ENCODE assay signal across 15 cellular contexts in the genomic region with DNA sequence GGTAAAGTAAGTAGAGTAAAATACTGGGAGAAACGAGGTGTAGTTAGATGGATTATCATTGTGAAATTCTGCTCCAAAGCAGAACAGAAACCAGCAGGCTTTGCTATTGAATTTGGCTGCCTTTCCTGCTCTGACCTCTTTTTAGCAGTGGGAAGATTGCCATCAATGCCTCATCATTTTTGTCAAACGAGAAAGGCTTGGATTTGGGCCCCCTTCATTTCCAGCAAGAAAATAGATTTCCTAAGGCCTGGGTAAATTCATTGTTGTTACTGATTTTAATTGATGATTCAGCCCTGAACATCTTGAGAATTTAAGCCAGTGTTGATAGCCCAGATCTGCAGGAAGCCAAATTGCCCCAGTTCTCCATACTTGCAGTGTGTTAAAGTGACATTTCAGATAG. TPM values are rescaled to one million over a fixed set of nuclear protein-coding genes. Genes with fewer than 3 reads are reported as not detected.
DNase-seq lines count a peak whose midpoint lies in the region; ATAC-seq lines count a peak whose summit lies in the region.
"Had no signal": no experiment of that assay in that cellular context is flagged by ENCODE, and none has a peak within 500 bp of the region (broad histone marks: within the 10 kb centered on the region; RNA-seq: fewer than 3 reads in every experiment).

No MANE protein-coding gene starts in this region.

- peak; percentile 84 for ATAC-seq in left lobe of liver
- no peak for ATAC-seq in HG03469 (IDR thresholded peaks at IDR 0.05; ENCODE audit: unreplicated experiment)
- ATAC-seq: activated naive CD8-positive, alpha-beta T cell treated with anti-CD3 and anti-CD28 coated beads, Interleukin-2, amount 50 U/mL, for 24 hours; stimulated activated naive CD8-positive, alpha-beta T cell treated with anti-CD3 and anti-CD28 coated beads, Interleukin-15, amount 100 ng/mL, for 72 hours had no signal

- peak; percentile 66 for DNase-seq in AG08395 (ENCODE audit: low spot score)
- DNase-seq in GM04504 (ENCODE audit: low read depth), result peak; percentile 78
- peak; percentile 23 for DNase-seq in astrocyte of the hippocampus (ENCODE audit: low read depth, low spot score)
- no peak for DNase-seq in left lobe of liver (ENCODE audit: low spot score)
- no peak for DNase-seq in activated T-cell treated with anti-CD3 and anti-CD28 coated beads, Interleukin-2, amount 50 U/mL, for 48 hours
- no peak for DNase-seq in stimulated activated CD4-positive, alpha-beta T cell treated with anti-CD3 and anti-CD28 coated beads, Interleukin-2, amount 100 ng/mL, for 24 hours
- DNase-seq in activated CD8-positive, alpha-beta memory T cell treated with anti-CD3 and anti-CD28 coated beads for 24 hours, result no peak
- DNase-seq: activated CD4-positive, alpha-beta T cell treated with anti-CD3 and anti-CD28 coated beads for 4 hours; activated naive CD8-positive, alpha-beta T cell treated with anti-CD3 and anti-CD28 coated beads, Interleukin-2, amount 50 U/mL, for 24 hours; activated T-cell treated with anti-CD3 and anti-CD28 coated beads, Interleukin-2, amount 50 U/mL, for 24 hours; esophagus squamous epithelium; NCI-H2029; stimulated activated naive CD8-positive, alpha-beta T cell treated with anti-CD3 and anti-CD28 coated beads, Interleukin-15, amount 100 ng/mL, for 72 hours; T-helper 9 cell had no signal

RNA-seq across cellular contexts. Expression of a gene that starts 35.2 kb away (rescaled TPM):
- total RNA-seq in left lobe of liver, result 2.5 TPM

Comparison
In these comparisons a context has a peak if more than half of its experiments do, and no peak if none do; other contexts are left out.
1. DNase-seq: peak in AG08395 (single experiment), GM04504 (single experiment) and astrocyte of the hippocampus (single experiment); none in left lobe of liver (single experiment), activated T-cell treated with anti-CD3 and anti-CD28 coated beads, Interleukin-2, amount 50 U/mL, for 48 hours (0 of 2), stimulated activated CD4-positive, alpha-beta T cell treated with anti-CD3 and anti-CD28 coated beads, Interleukin-2, amount 100 ng/mL, for 24 hours (0 of 2) and activated CD8-positive, alpha-beta memory T cell treated with anti-CD3 and anti-CD28 coated beads for 24 hours (single experiment).